Comparison of ENCODE assay signal across 22 cellular contexts in genomic region chr2:14743883-14744282, GRCh38.
DNase-seq lines count a peak whose midpoint lies in the region; ATAC-seq and TF ChIP-seq lines count a peak whose summit lies in the region.
"Had no signal": no experiment of that assay in that cellular context is flagged by ENCODE, and none has a peak within 500 bp of the region (broad histone marks: within the 10 kb centered on the region; RNA-seq: fewer than 3 reads in every experiment).

No MANE protein-coding gene starts in this region.

- no peak overlapping the region for H2AFZ ChIP-seq in mammary epithelial cell (ENCODE audit: low read depth, low read length)
- no peak overlapping the region for H2AFZ ChIP-seq in hepatocyte
- H2AFZ ChIP-seq: GM23248 had no signal

- H3K9me3 ChIP-seq in mammary epithelial cell (replicated peaks; ENCODE audit: insufficient read depth, low read length) = no peaks in the 10 kb centered on the region
- H3K9me3 ChIP-seq in hepatocyte (ENCODE audit: low read depth) = no peaks in the 10 kb centered on the region

- no peaks in the 10 kb centered on the region for H3K36me3 ChIP-seq in mammary epithelial cell (ENCODE audit: insufficient read depth, low read length)
- no peaks in the 10 kb centered on the region for H3K36me3 ChIP-seq in hepatocyte (replicated peaks; ENCODE audit: insufficient read depth, low read depth)
- H3K36me3 ChIP-seq: BLaER1 had no signal

- H3K27ac Mint-ChIP-seq in MCF 10A (ENCODE audit: low read depth, unreplicated experiment) (no peak overlapping the region), type B pancreatic cell (peak overlapping the region; percentile 86)
- H3K27ac Mint-ChIP-seq: B cell; CD4-positive, alpha-beta T cell; CD8-positive, alpha-beta memory T cell had no signal

- peak; percentile 25 for DNase-seq in mammary epithelial cell
- no peak for DNase-seq in MCF 10A (ENCODE audit: unreplicated experiment)
- DNase-seq in epithelial cell of esophagus (ENCODE audit: low read depth) = peak; percentile 71
- DNase-seq in hepatocyte (ENCODE audit: low spot score) = peak; percentile 8
- no peak for DNase-seq in type B pancreatic cell (ENCODE audit: extremely low spot score, unreplicated experiment)
- no peak for DNase-seq in NCI-H146 (lab: John Stamatoyannopoulos, UW)
- no peak for DNase-seq in globus pallidus (ENCODE audit: low spot score)
- DNase-seq: CD4-positive, alpha-beta T cell; CD8-positive, alpha-beta memory T cell; DMS 273 treated with DMSO at 0.1 percent for 48 hours; DMS79; EL; GDM1; GM23248; H7; HCEC 1CT had no signal

- H4K20me1 ChIP-seq in mammary epithelial cell (ENCODE audit: insufficient read depth, low read length) (no peaks in the 10 kb centered on the region), hepatocyte (ENCODE audit: insufficient read depth, poor library complexity, severe bottlenecking) (no peaks in the 10 kb centered on the region)
- H4K20me1 ChIP-seq: BLaER1 had no signal

- BruUV-seq in mammary epithelial cell (replicated peaks; lab: Mats Ljungman, UMichigan) (no TSS peak), MCF 10A (replicated peaks; lab: Mats Ljungman, UMichigan) (no TSS peak)

- no peak for ATAC-seq in HG02938 (IDR thresholded peaks at IDR 0.05; ENCODE audit: unreplicated experiment)
- ATAC-seq: GM12878 had no signal

- H3K4me3 ChIP-seq in mammary epithelial cell (replicated peaks in 1 of 3; ENCODE audit: insufficient read depth in 1 of 3, low read depth in 2 of 3, low read length in 3 of 3) (no peak overlapping the region), epithelial cell of esophagus (ENCODE audit: low read length) (no peak overlapping the region), hepatocyte (no peak overlapping the region)
- H3K4me3 ChIP-seq: BLaER1, GM12878, GM23248 had no signal

- 0% methylated on average over 1 of the region's 1 CpG for WGBS in mammary epithelial cell (ENCODE audit: low coverage, missing lambda C conversion rate)
- 82% methylated on average over 1 of the region's 1 CpG for WGBS in hepatocyte (ENCODE audit: low lambda C conversion rate, missing lambda C conversion rate)

- H3K9me3 Mint-ChIP-seq in MCF 10A (ENCODE audit: unreplicated experiment) = no peaks in the 10 kb centered on the region
- H3K9me3 Mint-ChIP-seq in type B pancreatic cell = no peaks in the 10 kb centered on the region

- in situ Hi-C loops in mammary epithelial cell (cut with MboI; ENCODE audit: low sequenced_read_pairs in 2 of 2) = no loop called here

- H3K4me2 ChIP-seq in mammary epithelial cell (ENCODE audit: insufficient read depth, low read depth, low read length) (no peak overlapping the region), hepatocyte (no peak overlapping the region)
- H3K4me2 ChIP-seq: BLaER1 had no signal

- POLR2A ChIA-PET in MCF 10A (lab: Yijun Ruan, JAX) = no interaction called here

- H3K27me3 Mint-ChIP-seq in MCF 10A (ENCODE audit: insufficient read depth, unreplicated experiment) = no peaks in the 10 kb centered on the region
- peaks cover 4% of the 10 kb centered on the region for H3K27me3 Mint-ChIP-seq in type B pancreatic cell
- H3K27me3 Mint-ChIP-seq: B cell; CD4-positive, alpha-beta T cell; CD8-positive, alpha-beta memory T cell had no signal

- intact Hi-C loops in mammary epithelial cell (cut with micrococcal nuclease) (loop anchor here (10.0 kb wide), 1 partner anchor 459 kb away; no protein-coding TSS in a partner anchor), MCF 10A (cut with micrococcal nuclease) (no loop called here)

- dilution Hi-C loops in mammary epithelial cell (cut with HindIII; ENCODE audit: low sequenced_read_pairs) = no loop called here

- H3K9me2 ChIP-seq in hepatocyte (replicated peaks; ENCODE audit: insufficient read depth) = no peaks in the 10 kb centered on the region

- CTCF ChIA-PET in mammary epithelial cell (lab: Charles Lee; ENCODE audit: low non-redundant PET) = no interaction called here
- CTCF ChIA-PET in MCF 10A (lab: Yijun Ruan, JAX) = interaction anchor here (0.6 kb wide), 1 partner anchor 315 kb away, joined by 3 read pairs; no protein-coding TSS in a partner anchor

- H3K9ac ChIP-seq in mammary epithelial cell (ENCODE audit: insufficient read depth, low read length) = no peak overlapping the region
- H3K9ac ChIP-seq: BLaER1, GM23248 had no signal

- H3K4me3 Mint-ChIP-seq in MCF 10A (ENCODE audit: unreplicated experiment) (no peak overlapping the region), type B pancreatic cell (peak overlapping the region; percentile 31)
- H3K4me3 Mint-ChIP-seq: B cell; CD4-positive, alpha-beta T cell; CD8-positive, alpha-beta memory T cell had no signal

- TF ChIP-seq CTCF in mammary epithelial cell (conservative IDR thresholded peaks at IDR 0.05 in 1 of 2, IDR thresholded peaks at IDR 0.05 in 1 of 2; ENCODE audit: extremely low read depth in 1 of 2, insufficient read depth in 1 of 2, low read depth in 1 of 2, low read length in 2 of 2) = no peak
- TF ChIP-seq CTCF in MCF 10A (IDR thresholded peaks at IDR 0.05; ENCODE audit: unreplicated experiment) = no peak
- no peak for TF ChIP-seq CTCF in epithelial cell of esophagus (IDR thresholded peaks at IDR 0.05; ENCODE audit: insufficient read depth, low read depth, low read length, missing control alignments)
- TF ChIP-seq CTCF in hepatocyte (IDR thresholded peaks at IDR 0.05; ENCODE audit: poor library complexity) = no peak
- no peak for TF ChIP-seq CTCF in type B pancreatic cell (conservative IDR thresholded peaks at IDR 0.05)

- H3K27ac ChIP-seq in mammary epithelial cell (ENCODE audit: insufficient read depth, low read depth, low read length) (no peak overlapping the region), hepatocyte (no peak overlapping the region)
- H3K27ac ChIP-seq: 22Rv1, BLaER1, C4-2B, GM23248 had no signal

- H3K4me1 ChIP-seq in mammary epithelial cell (ENCODE audit: insufficient read depth, low read length) = no peaks in the 10 kb centered on the region
- H3K4me1 ChIP-seq in hepatocyte (ENCODE audit: insufficient read depth) = no peaks in the 10 kb centered on the region
- H3K4me1 ChIP-seq: BLaER1 had no signal

- H3K27me3 ChIP-seq in mammary epithelial cell (ENCODE audit: insufficient read depth, low read length) (no peaks in the 10 kb centered on the region), hepatocyte (no peaks in the 10 kb centered on the region)
- H3K27me3 ChIP-seq: BLaER1 had no signal

- no peaks in the 10 kb centered on the region for H3K36me3 Mint-ChIP-seq in MCF 10A (ENCODE audit: insufficient read depth, unreplicated experiment)
- no peaks in the 10 kb centered on the region for H3K36me3 Mint-ChIP-seq in type B pancreatic cell
- H3K36me3 Mint-ChIP-seq: CD8-positive, alpha-beta memory T cell had no signal

- H3K79me2 ChIP-seq in mammary epithelial cell (ENCODE audit: insufficient read depth, low read length) (no peaks in the 10 kb centered on the region), hepatocyte (no peaks in the 10 kb centered on the region)

- no peaks in the 10 kb centered on the region for H3K4me1 Mint-ChIP-seq in MCF 10A (ENCODE audit: insufficient read depth, unreplicated experiment)
- no peaks in the 10 kb centered on the region for H3K4me1 Mint-ChIP-seq in type B pancreatic cell (ENCODE audit: unreplicated experiment)
- H3K4me1 Mint-ChIP-seq: B cell; CD8-positive, alpha-beta memory T cell had no signal

Comparison
In these comparisons a context has a peak if more than half of its experiments do, and no peak if none do; other contexts are left out.
1. DNase-seq: peak in mammary epithelial cell (single experiment), epithelial cell of esophagus (single experiment) and hepatocyte (single experiment); none in MCF 10A (single experiment), type B pancreatic cell (single experiment), NCI-H146 (single experiment) and globus pallidus (single experiment).